In genomic region chr14:101781240-101782061, GRCh38 we compare ENCODE assay signal across 8 cellular contexts. TPM values are rescaled to one million over a fixed set of nuclear protein-coding genes. Genes with fewer than 3 reads are reported as not detected.
DNase-seq lines count a peak whose midpoint lies in the region; ATAC-seq and TF ChIP-seq lines count a peak whose summit lies in the region.

No MANE protein-coding gene starts in this region.

- H3K9me3 Mint-ChIP-seq in activated T-helper 17 cell treated with anti-CD3 and anti-CD28 coated beads, Interleukin-2, amount 50 U/mL, for 72 hours = no peaks in the 10 kb centered on the region

- H3K36me3 Mint-ChIP-seq in activated T-helper 17 cell treated with anti-CD3 and anti-CD28 coated beads, Interleukin-2, amount 50 U/mL, for 72 hours (ENCODE audit: low read depth) = no peaks in the 10 kb centered on the region

- peaks cover 0 to 14% (median 0%) of the 10 kb centered on the region in 9 donors for H3K27me3 ChIP-seq in heart left ventricle

- H3K27ac Mint-ChIP-seq in activated T-helper 17 cell treated with anti-CD3 and anti-CD28 coated beads, Interleukin-2, amount 50 U/mL, for 72 hours = no peak overlapping the region

- H3K4me1 ChIP-seq in heart left ventricle = peaks cover 0 to 44% (median 14%) of the 10 kb centered on the region in 12 donors

- H3K4me3 ChIP-seq in heart left ventricle (peak overlapping the region; percentile 47 to 78 (median 62)), retinal pigment epithelial cell (ENCODE audit: low read length) (peak overlapping the region; percentile 40)

- peaks cover 0 to 4% (median 0%) of the 10 kb centered on the region in 9 donors for H3K36me3 ChIP-seq in heart left ventricle

- no peak for TF ChIP-seq POLR2A in heart left ventricle (IDR thresholded peaks at IDR 0.05)

- no peaks in the 10 kb centered on the region for H3K27me3 Mint-ChIP-seq in activated T-helper 17 cell treated with anti-CD3 and anti-CD28 coated beads, Interleukin-2, amount 50 U/mL, for 72 hours

- peak overlapping the region in 9 of 12 donors; percentile 6 to 80 (median 57) for H3K27ac ChIP-seq in heart left ventricle

- H3K4me1 Mint-ChIP-seq in activated T-helper 17 cell treated with anti-CD3 and anti-CD28 coated beads, Interleukin-2, amount 50 U/mL, for 72 hours = peaks cover 22% of the 10 kb centered on the region

- DNase-seq in NCI-H748 (lab: John Stamatoyannopoulos, UW; ENCODE audit: unreplicated experiment) (peak; percentile 48), NCI-H748 treated with DMSO at 0.1 percent for 48 hours (lab: John Stamatoyannopoulos, UW) (no peak), heart left ventricle (peak in 2 of 5 donors; percentile 49 to 68), retinal pigment epithelial cell (ENCODE audit: low read depth) (no peak)

- TF ChIP-seq CTCF in heart left ventricle (IDR thresholded peaks at IDR 0.05) (peak in 1 of 12 donors; percentile 12), retinal pigment epithelial cell (conservative IDR thresholded peaks at IDR 0.05; ENCODE audit: low read depth, low read length) (no peak)

- no peaks in the 10 kb centered on the region for H3K9me3 ChIP-seq in heart left ventricle

- intact Hi-C loops in heart left ventricle (cut with DNase I) = loop anchor here in 1 of 10 donors (10.0 kb wide), 1 partner anchor 103 kb away; no protein-coding TSS in a partner anchor

- peak; percentile 76 for ATAC-seq in activated T-helper 17 cell treated with anti-CD3 and anti-CD28 coated beads, Interleukin-2, amount 50 U/mL, for 72 hours (replicated peaks)
- ATAC-seq in heart left ventricle = peak in 3 of 4 donors; percentile 65 to 76 (median 69)
- no peak for ATAC-seq in HG03565 (IDR thresholded peaks at IDR 0.05; ENCODE audit: unreplicated experiment)
- ATAC-seq in HG02884 (IDR thresholded peaks at IDR 0.05; ENCODE audit: unreplicated experiment) = no peak
- ATAC-seq in GM21360 (IDR thresholded peaks at IDR 0.05; ENCODE audit: unreplicated experiment) = no peak

- 2 to 3% (median 2%) methylated on average over 20 to 67 of the region's 67 CpGs for WGBS in heart left ventricle, 4 donors

- H3K4me3 Mint-ChIP-seq in activated T-helper 17 cell treated with anti-CD3 and anti-CD28 coated beads, Interleukin-2, amount 50 U/mL, for 72 hours = peak overlapping the region; percentile 64

RNA-seq across cellular contexts. Expression of gene PPP2R5C, which starts 19.9 kb away (rescaled TPM):
- total RNA-seq in activated T-helper 17 cell treated with anti-CD3 and anti-CD28 coated beads, Interleukin-2, amount 50 U/mL, for 72 hours = 100 to 1,000 TPM; 232 to 283 TPM
- total RNA-seq in heart left ventricle = 100 to 1,000 TPM; 116 to 248 (median 207) TPM
- 100 to 1,000 TPM in 1 of 2 donors, 10 to 100 TPM in 1; 99.4 to 150 TPM for polyA plus RNA-seq in heart left ventricle

Comparison
In these comparisons a context has a peak if more than half of its experiments do, and no peak if none do; other contexts are left out.
1. ATAC-seq: peak in activated T-helper 17 cell treated with anti-CD3 and anti-CD28 coated beads, Interleukin-2, amount 50 U/mL, for 72 hours (single experiment) and heart left ventricle (3 of 4); none in HG03565 (single experiment), HG02884 (single experiment) and GM21360 (single experiment).